Comparison of ENCODE assay signal across 13 cellular contexts in genomic region chr1:68751723-68752122, GRCh38.
"Had no signal": no experiment of that assay in that cellular context is flagged by ENCODE, and none has a peak within 500 bp of the region (broad histone marks: within the 10 kb centered on the region; RNA-seq: fewer than 3 reads in every experiment).

No MANE protein-coding gene starts in this region.

- DNase-seq: activated CD4-positive, alpha-beta T cell treated with anti-CD3 and anti-CD28 coated beads, Interleukin-2, amount 10 ng/mL, durations not matched to agents 7 days and 5 days; activated CD4-positive, CD25-positive, alpha-beta regulatory T cell; amniotic stem cell; dorsolateral prefrontal cortex; foreskin melanocyte; head of caudate nucleus; left ventricle myocardium inferior; mesenchymal stem cell; retina; stimulated activated CD4-positive, alpha-beta T cell treated with anti-CD3 and anti-CD28 coated beads, Interleukin-4, amount 100 ng/mL, for 4 hours; stomach had no signal

- H3K36me3 Mint-ChIP-seq: activated naive CD4-positive, alpha-beta T cell treated with anti-CD3 and anti-CD28 coated beads, Interleukin-2, amount 50 U/mL, for 24 hours had no signal

- H3K4me1 Mint-ChIP-seq: activated CD4-positive, alpha-beta T cell treated with anti-CD3 and anti-CD28 coated beads, Interleukin-2, amount 10 ng/mL, durations not matched to agents 7 days and 5 days; activated naive CD4-positive, alpha-beta T cell treated with anti-CD3 and anti-CD28 coated beads, Interleukin-2, amount 50 U/mL, for 24 hours had no signal

- H3K4me3 Mint-ChIP-seq: activated CD4-positive, alpha-beta T cell treated with anti-CD3 and anti-CD28 coated beads, Interleukin-2, amount 10 ng/mL, durations not matched to agents 7 days and 5 days; activated naive CD4-positive, alpha-beta T cell treated with anti-CD3 and anti-CD28 coated beads, Interleukin-2, amount 50 U/mL, for 24 hours; T-helper 1 cell treated with Interleukin-12 subunit alpha and Interleukin-12 subunit beta and Interleukin-4 antibody, amounts not matched to agents 30 μg/mL and 1 μg/mL, for 36 hours had no signal

- H3K27me3 Mint-ChIP-seq: activated CD4-positive, alpha-beta T cell treated with anti-CD3 and anti-CD28 coated beads, Interleukin-2, amount 10 ng/mL, durations not matched to agents 7 days and 5 days had no signal

- H3K27ac Mint-ChIP-seq: activated CD4-positive, alpha-beta T cell treated with anti-CD3 and anti-CD28 coated beads, Interleukin-2, amount 10 ng/mL, durations not matched to agents 7 days and 5 days; activated naive CD4-positive, alpha-beta T cell treated with anti-CD3 and anti-CD28 coated beads, Interleukin-2, amount 50 U/mL, for 24 hours; T-helper 1 cell treated with Interleukin-12 subunit alpha and Interleukin-12 subunit beta and Interleukin-4 antibody, amounts not matched to agents 30 μg/mL and 1 μg/mL, for 36 hours had no signal
